In genomic region chr9:15349892-15350761, GRCh38 we compare ENCODE assay signal across 10 cellular contexts. TPM values are rescaled to one million over a fixed set of nuclear protein-coding genes. Genes with fewer than 3 reads are reported as not detected.
A peak's percentile ranks its signal among the peaks of the same experiment; 100 is the strongest.
DNase-seq lines count a peak whose midpoint lies in the region; ATAC-seq and TF ChIP-seq lines count a peak whose summit lies in the region.
"Had no signal": no experiment of that assay in that cellular context is flagged by ENCODE, and none has a peak within 500 bp of the region (broad histone marks: within the 10 kb centered on the region; RNA-seq: fewer than 3 reads in every experiment).

No MANE protein-coding gene starts in this region.

- TF ChIP-seq CTCF in foreskin keratinocyte (conservative IDR thresholded peaks at IDR 0.05) (no peak), vagina (IDR thresholded peaks at IDR 0.05) (no peak), coronary artery (IDR thresholded peaks at IDR 0.05) (no peak)

- in situ Hi-C loops in GM23248 (cut with MboI) = no loop called here

- H3K27ac ChIP-seq in GM23248 = no peak overlapping the region
- no peak overlapping the region for H3K27ac ChIP-seq in foreskin keratinocyte
- no peak overlapping the region for H3K27ac ChIP-seq in vagina
- H3K27ac ChIP-seq in coronary artery = no peak overlapping the region

- peak; percentile 25 for DNase-seq in AG08395 (ENCODE audit: low spot score)
- DNase-seq in GM23248 = peak; percentile 50
- DNase-seq in RKO (ENCODE audit: low spot score) = peak; percentile 66
- DNase-seq in foreskin keratinocyte = peak; percentile 42 to 69
- no peak for DNase-seq in vagina (ENCODE audit: extremely low spot score in 2 of 2)
- DNase-seq in SK-N-DZ (ENCODE audit: low spot score) = no peak
- DNase-seq in coronary artery (ENCODE audit: low spot score) = no peak
- DNase-seq: activated gamma-delta T cell had no signal

- no peak for TF ChIP-seq POLR2A in vagina (IDR thresholded peaks at IDR 0.05)

- H3K27me3 ChIP-seq in GM23248 (replicated peaks; ENCODE audit: insufficient read depth) (no peaks in the 10 kb centered on the region), foreskin keratinocyte (no peaks in the 10 kb centered on the region), vagina (no peaks in the 10 kb centered on the region)

- no peaks in the 10 kb centered on the region for H3K79me2 ChIP-seq in GM23248 (ENCODE audit: insufficient read depth)

- no peak overlapping the region for H3K9ac ChIP-seq in GM23248

- no peak overlapping the region for H2AFZ ChIP-seq in GM23248

- H3K4me2 ChIP-seq in GM23248 (ENCODE audit: unreplicated experiment) = no peak overlapping the region

- 55 to 59% methylated on average over 7 of the region's 7 CpGs for WGBS in GM23248 (ENCODE audit: low coverage in 1 of 2, low lambda C conversion rate in 2 of 2, missing lambda C conversion rate in 2 of 2), 2 experiments

- H3K9me3 ChIP-seq in GM23248 (ENCODE audit: low read depth) = no peaks in the 10 kb centered on the region
- H3K9me3 ChIP-seq in vagina = no peaks in the 10 kb centered on the region

- H4K20me1 ChIP-seq in GM23248 (ENCODE audit: insufficient read depth) = no peaks in the 10 kb centered on the region

- H3K4me3 ChIP-seq in GM23248 (no peak overlapping the region), vagina (no peak overlapping the region), coronary artery (no peak overlapping the region)

- intact Hi-C loops in vagina (cut with DNase I) = loop anchor here (10.0 kb wide), 1 partner anchor 625 kb away; the partner anchor contains the start of gene CER1

- H3K4me1 ChIP-seq in GM23248 (ENCODE audit: insufficient read depth) = no peaks in the 10 kb centered on the region
- H3K4me1 ChIP-seq in foreskin keratinocyte = no peaks in the 10 kb centered on the region
- no peaks in the 10 kb centered on the region for H3K4me1 ChIP-seq in vagina

- no peaks in the 10 kb centered on the region for H3K9me2 ChIP-seq in GM23248 (ENCODE audit: insufficient read depth)

- no peaks in the 10 kb centered on the region for H3K36me3 ChIP-seq in GM23248 (ENCODE audit: low read depth)
- no peaks in the 10 kb centered on the region for H3K36me3 ChIP-seq in vagina

- no peaks in the 10 kb centered on the region for H3F3A ChIP-seq in GM23248 (ENCODE audit: insufficient read depth)

- ATAC-seq in foreskin keratinocyte (peak; percentile 74), HG03571 (IDR thresholded peaks at IDR 0.05; ENCODE audit: unreplicated experiment) (no peak)
- ATAC-seq: left lobe of liver had no signal

RNA-seq across cellular contexts. Expression of gene TTC39B, which starts 43.1 kb away (rescaled TPM):
- 8.6 and 10.9 TPM in 2 replicates for total RNA-seq in GM23248 (2014; rRNA removed; shearing (Covaris generic))
- polyA plus RNA-seq in GM23248 (2016; fragmentation: Nextera tagmentation; extraction: Ambion mirVana) = 5.2 and 6.3 TPM in 2 replicates
- total RNA-seq in foreskin keratinocyte = 7.9 and 8.7 TPM in 2 replicates
- 2.7 and 2.9 TPM in 2 replicates for polyA plus RNA-seq in foreskin keratinocyte
- 13.3 TPM for total RNA-seq in vagina
- 1.2 and 1.5 TPM in 2 replicates for polyA plus RNA-seq in SK-N-DZ (2014; cell fraction: cytosol; rRNA removed)
- polyA plus RNA-seq in SK-N-DZ (2014; cell fraction: nucleus; rRNA removed) = 1.8 and 2.3 TPM in 2 replicates

Comparison
In these comparisons a context has a peak if more than half of its experiments do, and no peak if none do; other contexts are left out.
1. DNase-seq: peak in AG08395 (single experiment), GM23248 (single experiment), RKO (single experiment) and foreskin keratinocyte (2 of 2); none in vagina (0 of 2), SK-N-DZ (single experiment) and coronary artery (single experiment).